In genomic region chr20:32357869-32358631, GRCh38 we compare ENCODE assay signal across 1 cellular context.
TF ChIP-seq lines count a peak whose summit lies in the region.

ASXL1 (plus strand) TSS chr20:32358331; CDS start chr20:32358776, 445 bp downstream.

TF ChIP-seq in A549, 52 proteins besides CTCF, POLR2A, EP300 and RAD21 (continued from another document):
- peak; percentile 100 for TF ChIP-seq REST (IDR thresholded peaks at IDR 0.05)
- TF ChIP-seq TP53 (CRISPR knock-in tag; IDR thresholded peaks at IDR 0.05) = no peak
- TF ChIP-seq HMGXB4 (CRISPR knock-in tag; IDR thresholded peaks at IDR 0.05; ENCODE audit: borderline replicate concordance) = no peak
